In the genomic region with DNA sequence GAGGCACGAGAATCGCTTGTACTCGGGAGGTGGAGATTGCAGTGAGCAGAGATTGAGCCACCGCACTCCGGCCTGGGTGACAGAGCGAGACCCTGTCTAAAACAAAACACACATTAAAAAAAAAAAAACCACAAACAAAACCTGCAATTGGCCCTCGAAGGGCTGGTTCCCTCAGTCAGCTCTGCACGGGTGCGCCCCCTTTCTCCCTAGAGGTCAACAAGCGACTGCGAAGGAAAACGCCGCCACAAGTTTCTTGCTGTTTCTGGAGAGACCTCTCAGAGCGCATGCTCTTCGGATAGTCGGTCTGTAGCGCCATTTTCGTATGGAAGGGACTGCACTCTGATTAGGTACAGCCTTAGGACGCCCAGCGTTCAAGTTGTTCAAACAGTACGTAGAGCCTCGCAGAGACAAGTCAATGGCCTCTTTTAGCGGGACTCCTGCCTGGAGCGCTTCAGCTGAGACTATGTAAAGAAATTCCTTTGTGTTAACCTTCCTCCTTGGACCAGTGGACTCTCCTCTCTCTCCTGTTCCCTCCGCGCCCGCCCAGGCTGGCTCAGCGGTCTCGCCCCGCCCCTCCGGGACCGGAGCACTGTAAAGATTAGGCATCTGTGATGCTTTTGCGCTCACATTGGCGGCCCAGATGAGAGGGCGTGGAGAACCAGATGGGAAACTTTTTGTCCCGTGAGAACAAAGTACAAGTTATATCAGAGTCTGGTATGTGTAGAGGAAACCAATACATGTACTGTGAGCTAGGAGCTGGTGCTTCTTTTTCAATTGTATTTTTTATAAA, we compare ENCODE assay signal across 8 cellular contexts. TPM values are rescaled to one million over a fixed set of nuclear protein-coding genes. Genes with fewer than 3 reads are reported as not detected.
DNase-seq lines count a peak whose midpoint lies in the region; FAIRE-seq lines count a peak whose summit lies in the region.

No MANE protein-coding gene starts in this region.

- no CpG with 5 or more reads among the region's 36 CpGs for WGBS in neuronal stem cell (ENCODE audit: extremely low coverage in 2 of 2, insufficient read length in 2 of 2, insufficient replicate concordance in 1 of 2), 2 donors

- peak overlapping the region; percentile 73 for H3K18ac ChIP-seq in neuronal stem cell (ENCODE audit: low read length)

- peaks cover 8% of the 10 kb centered on the region for H3K79me1 ChIP-seq in neuronal stem cell (ENCODE audit: low read depth, low read length)

- H3K27me3 ChIP-seq in MG63: no peaks in the 10 kb centered on the region
- no peaks in the 10 kb centered on the region for H3K27me3 ChIP-seq in neuronal stem cell (ENCODE audit: control insufficient read depth in 3 of 3, insufficient read depth in 3 of 3, low read depth in 1 of 3, low read length in 3 of 3)
- H3K27me3 ChIP-seq in subcutaneous abdominal adipose tissue (ENCODE audit: control insufficient read depth in 5 of 5, insufficient read depth in 4 of 5, low read length in 5 of 5): no peaks in the 10 kb centered on the region

- no peaks in the 10 kb centered on the region for H3K36me3 ChIP-seq in MG63
- peaks cover 0 to 3% of the 10 kb centered on the region in 2 donors for H3K36me3 ChIP-seq in neuronal stem cell (replicated peaks in 1 of 2; ENCODE audit: control insufficient read depth in 2 of 2, insufficient read depth in 2 of 2, low read length in 2 of 2)
- H3K36me3 ChIP-seq in subcutaneous abdominal adipose tissue (ENCODE audit: control insufficient read depth in 5 of 5, insufficient read depth in 5 of 5, low read length in 5 of 5): no peaks in the 10 kb centered on the region

- H2BK15ac ChIP-seq in neuronal stem cell (ENCODE audit: low read length): no peak overlapping the region

- no peak overlapping the region for H2AK5ac ChIP-seq in neuronal stem cell (ENCODE audit: low read depth, low read length)

- no peak overlapping the region for H2BK120ac ChIP-seq in neuronal stem cell (ENCODE audit: low read depth, low read length)

- no peak overlapping the region for H4K8ac ChIP-seq in neuronal stem cell (ENCODE audit: low read depth, low read length)

- H2BK5ac ChIP-seq in neuronal stem cell (ENCODE audit: low read length): no peak overlapping the region

- H3K9me3 ChIP-seq in MG63: no peaks in the 10 kb centered on the region
- no peaks in the 10 kb centered on the region for H3K9me3 ChIP-seq in neuronal stem cell (replicated peaks in 1 of 2; ENCODE audit: control insufficient read depth in 2 of 2, insufficient read depth in 1 of 2, low read depth in 1 of 2, low read length in 2 of 2)
- no peaks in the 10 kb centered on the region for H3K9me3 ChIP-seq in subcutaneous abdominal adipose tissue (ENCODE audit: control insufficient read depth in 5 of 5, low read length in 5 of 5)

- no peak overlapping the region for H3K14ac ChIP-seq in neuronal stem cell (ENCODE audit: low read length)

- H3K4me3 ChIP-seq in MG63 (peak overlapping the region; percentile 77), neuronal stem cell (ENCODE audit: low read length in 2 of 2) (peak overlapping the region; percentile 72 to 81), subcutaneous abdominal adipose tissue (ENCODE audit: low read depth in 1 of 5, low read length in 5 of 5) (peak overlapping the region; percentile 89 to 95 (median 91))

- peak; percentile 90 for DNase-seq in GM03348 (ENCODE audit: low spot score)
- DNase-seq in HCEC 1CT: peak; percentile 95
- DNase-seq in MG63: peak; percentile 92
- DNase-seq in SIG-M5 (lab: John Stamatoyannopoulos, UW): peak; percentile 79
- peak; percentile 75 for DNase-seq in activated gamma-delta T cell treated with anti-CD3 and anti-CD28 coated beads, Interleukin-2, amount 50 U/mL, for 16 hours (ENCODE audit: low read depth)
- peak; percentile 61 to 68 for DNase-seq in frontal cortex (ENCODE audit: low spot score in 2 of 2)
- peak; percentile 91 for DNase-seq in neuronal stem cell (ENCODE audit: low spot score)

- H2AFZ ChIP-seq in neuronal stem cell (ENCODE audit: low read length): peak overlapping the region; percentile 91

- H3K27ac ChIP-seq in neuronal stem cell (replicated peaks; ENCODE audit: low read length) (peak overlapping the region; percentile 99), subcutaneous abdominal adipose tissue (ENCODE audit: low read depth, low read length) (peak overlapping the region; percentile 91)

- H2BK12ac ChIP-seq in neuronal stem cell (ENCODE audit: low read length): no peak overlapping the region

- peak overlapping the region; percentile 60 for H3K4me2 ChIP-seq in neuronal stem cell (ENCODE audit: insufficient read depth, low read length, poor library complexity, severe bottlenecking)

- no peak overlapping the region for H4K91ac ChIP-seq in neuronal stem cell (ENCODE audit: low read depth, low read length, poor library complexity)

- H3K9ac ChIP-seq in neuronal stem cell (ENCODE audit: low read depth, low read length, poor library complexity): no peak overlapping the region
- H3K9ac ChIP-seq in subcutaneous abdominal adipose tissue (ENCODE audit: low read length in 5 of 5): peak overlapping the region; percentile 26 to 74 (median 60)

- no peak overlapping the region for H3K4ac ChIP-seq in neuronal stem cell (ENCODE audit: low read length)

- no peak for FAIRE-seq in frontal cortex (lab: Jason Lieb, UNC)

- peak overlapping the region; percentile 66 for H3K23ac ChIP-seq in neuronal stem cell (ENCODE audit: low read depth, low read length, poor library complexity)

- H3K4me1 ChIP-seq in neuronal stem cell (ENCODE audit: control insufficient read depth in 2 of 2, insufficient read depth in 1 of 2, low read depth in 1 of 2, low read length in 2 of 2) (peaks cover 7 to 12% of the 10 kb centered on the region in 2 donors), subcutaneous abdominal adipose tissue (ENCODE audit: control insufficient read depth in 5 of 5, insufficient read depth in 5 of 5, low read length in 5 of 5) (peaks cover 10 to 39% (median 26%) of the 10 kb centered on the region in 5 donors)

RNA-seq across cellular contexts. Expression of gene CDC14A, which starts 1.0 kb away (rescaled TPM):
- total RNA-seq in MG63 (2014; rRNA removed; shearing (Covaris generic); ENCODE audit: low replicate concordance): 0.46 and 2.2 TPM in 2 replicates
- total RNA-seq in frontal cortex: 2.9 TPM
- polyA plus RNA-seq in neuronal stem cell (2013, experiment 1 of 2): 12.9 TPM
- polyA plus RNA-seq in neuronal stem cell (2013, experiment 2 of 2): 12.9 TPM

Comparison
In these comparisons a context has a peak if more than half of its experiments do, and no peak if none do; other contexts are left out.
1. Peak in every context shown above with its lines: DNase-seq, H3K4me3 ChIP-seq and H3K27ac ChIP-seq.